In genomic region chr7:29288534-29289091, GRCh38 we compare ENCODE assay signal across 13 cellular contexts.
A peak's percentile ranks its signal among the peaks of the same experiment; 100 is the strongest.
DNase-seq lines count a peak whose midpoint lies in the region; ATAC-seq and TF ChIP-seq lines count a peak whose summit lies in the region.
"Had no signal": no experiment of that assay in that cellular context is flagged by ENCODE, and none has a peak within 500 bp of the region (broad histone marks: within the 10 kb centered on the region; RNA-seq: fewer than 3 reads in every experiment).

No MANE protein-coding gene starts in this region.

- H3K4me1 Mint-ChIP-seq in IgD-negative memory B cell (peaks cover 17 to 25% (median 18%) of the 10 kb centered on the region in 3 donors), glutamatergic neuron (ENCODE audit: low read depth, unreplicated experiment) (peaks cover 58% of the 10 kb centered on the region)

- peak overlapping the region; percentile 80 for H3K4me3 ChIP-seq in OCI-LY3 (ENCODE audit: low read length)
- H3K4me3 ChIP-seq in foreskin fibroblast (ENCODE audit: low read depth in 1 of 2, low read length in 2 of 2), result no peak overlapping the region
- H3K4me3 ChIP-seq: GM23248, SK-N-MC, upper lobe of left lung had no signal

- peak overlapping the region; percentile 100 for H3K4me2 ChIP-seq in OCI-LY3 (ENCODE audit: low read length)

- H3K9me3 ChIP-seq in OCI-LY3 (ENCODE audit: insufficient read depth, low read length), result no peaks in the 10 kb centered on the region
- H3K9me3 ChIP-seq: upper lobe of left lung had no signal

- ATAC-seq in HG02759 (IDR thresholded peaks at IDR 0.05; ENCODE audit: unreplicated experiment), result no peak
- ATAC-seq: activated CD8-positive, alpha-beta memory T cell treated with anti-CD3 and anti-CD28 coated beads, Interleukin-2, amount 10 ng/mL, durations not matched to agents 7 days and 5 days had no signal

- no peak overlapping the region for H3K9ac ChIP-seq in OCI-LY3 (ENCODE audit: low read length)
- H3K9ac ChIP-seq: GM23248 had no signal

- H3K9me3 Mint-ChIP-seq in IgD-negative memory B cell, result peaks cover 0 to 1% (median 0%) of the 10 kb centered on the region in 3 donors
- peaks cover 13% of the 10 kb centered on the region for H3K9me3 Mint-ChIP-seq in glutamatergic neuron (ENCODE audit: unreplicated experiment)

- H3K27ac Mint-ChIP-seq in IgD-negative memory B cell, result peak overlapping the region; percentile 71 to 80 (median 75)
- H3K27ac Mint-ChIP-seq in glutamatergic neuron (ENCODE audit: unreplicated experiment), result peak overlapping the region; percentile 96
- H3K27ac Mint-ChIP-seq: activated CD8-positive, alpha-beta memory T cell treated with anti-CD3 and anti-CD28 coated beads, Interleukin-2, amount 10 ng/mL, durations not matched to agents 7 days and 5 days had no signal

- H3K79me2 ChIP-seq in OCI-LY3 (ENCODE audit: low read length), result no peaks in the 10 kb centered on the region

- no peaks in the 10 kb centered on the region for H4K20me1 ChIP-seq in OCI-LY3 (ENCODE audit: insufficient read depth, low read length)

- no peaks in the 10 kb centered on the region for H3K36me3 ChIP-seq in OCI-LY3 (replicated peaks; ENCODE audit: low read depth, low read length)
- H3K36me3 ChIP-seq: upper lobe of left lung had no signal

- H3K27ac ChIP-seq in OCI-LY3 (ENCODE audit: low read length), result peak overlapping the region; percentile 95
- H3K27ac ChIP-seq: GM23248, SK-N-MC, upper lobe of left lung had no signal

- no peak for TF ChIP-seq CTCF in OCI-LY3 (IDR thresholded peaks at IDR 0.05; ENCODE audit: low read depth, low read length)
- no peak for TF ChIP-seq CTCF in glutamatergic neuron (IDR thresholded peaks at IDR 0.05; ENCODE audit: partially characterized antibody, unreplicated experiment)
- no peak for TF ChIP-seq CTCF in foreskin fibroblast (IDR thresholded peaks at IDR 0.05; ENCODE audit: low read depth, low read length)

- DNase-seq in C1 segment of cervical spinal cord (lab: John Stamatoyannopoulos, UW), result peak in 8 of 14 donors; percentile 36 to 73 (median 66)
- no peak for DNase-seq in glutamatergic neuron
- DNase-seq in posterior cingulate gyrus, result no peak
- DNase-seq in AG08395 (ENCODE audit: low spot score), result no peak
- DNase-seq in foreskin fibroblast, result no peak
- DNase-seq: activated CD8-positive, alpha-beta memory T cell treated with anti-CD3 and anti-CD28 coated beads, Interleukin-2, amount 10 ng/mL, durations not matched to agents 7 days and 5 days; activated naive CD4-positive, alpha-beta T cell treated with Interleukin-2 at 50 U/mL for 16 hours; GM23248 had no signal

- H3K27me3 Mint-ChIP-seq in IgD-negative memory B cell, result peaks cover 13% of the 10 kb centered on the region
- peaks cover 12% of the 10 kb centered on the region for H3K27me3 Mint-ChIP-seq in glutamatergic neuron (ENCODE audit: unreplicated experiment)

- H3K4me3 Mint-ChIP-seq in IgD-negative memory B cell, result peak overlapping the region in 1 of 4 donors; percentile 84
- peak overlapping the region; percentile 71 for H3K4me3 Mint-ChIP-seq in glutamatergic neuron (ENCODE audit: unreplicated experiment)
- H3K4me3 Mint-ChIP-seq: activated CD8-positive, alpha-beta memory T cell treated with anti-CD3 and anti-CD28 coated beads, Interleukin-2, amount 10 ng/mL, durations not matched to agents 7 days and 5 days had no signal

- intact Hi-C loops in posterior cingulate gyrus (cut with DNase I), result no loop called here

- no peaks in the 10 kb centered on the region for H3K36me3 Mint-ChIP-seq in IgD-negative memory B cell
- H3K36me3 Mint-ChIP-seq in glutamatergic neuron (ENCODE audit: unreplicated experiment), result no peaks in the 10 kb centered on the region
- H3K36me3 Mint-ChIP-seq: activated CD8-positive, alpha-beta memory T cell treated with anti-CD3 and anti-CD28 coated beads, Interleukin-2, amount 10 ng/mL, durations not matched to agents 7 days and 5 days had no signal

- H3K4me1 ChIP-seq in OCI-LY3 (ENCODE audit: low read length), result peaks cover 68% of the 10 kb centered on the region

- H2AFZ ChIP-seq in OCI-LY3 (ENCODE audit: low read depth, low read length), result no peak overlapping the region
- H2AFZ ChIP-seq: GM23248 had no signal

- peaks cover 68% of the 10 kb centered on the region for H3K27me3 ChIP-seq in OCI-LY3 (ENCODE audit: low read depth, low read length)
- H3K27me3 ChIP-seq: upper lobe of left lung had no signal

Comparison
In these comparisons a context has a peak if more than half of its experiments do, and no peak if none do; other contexts are left out.
1. DNase-seq: peak in C1 segment of cervical spinal cord (8 of 14); none in glutamatergic neuron (single experiment), posterior cingulate gyrus (0 of 10), AG08395 (single experiment) and foreskin fibroblast (0 of 2).